25 cellular contexts compared by ENCODE assay signal in genomic region chr3:175153595-175153994, GRCh38.
"Had no signal": no experiment of that assay in that cellular context is flagged by ENCODE, and none has a peak within 500 bp of the region (broad histone marks: within the 10 kb centered on the region; RNA-seq: fewer than 3 reads in every experiment).

No MANE protein-coding gene starts in this region.

- H3K36me3 ChIP-seq: gastrocnemius medialis, lower lobe of right lung, ovary, sigmoid colon, spleen, tibial artery had no signal

- H3K9me3 ChIP-seq: gastrocnemius medialis, lower lobe of right lung, ovary, psoas muscle, sigmoid colon, spleen, testis, tibial artery had no signal

- FAIRE-seq: colon had no signal

- H3K4me1 ChIP-seq: lower lobe of right lung, psoas muscle, sigmoid colon, spleen, testis, tibial artery had no signal

- ATAC-seq: gastrocnemius medialis; left ventricle myocardium superior; lower lobe of right lung; naive thymus-derived CD8-positive, alpha-beta T cell; psoas muscle; right cardiac atrium; stimulated activated memory B cell treated with anti-CD40 and anti-IgM and Interleukin-4, amounts not matched to agents 10 μg/mL and 1 μg/mL and 100 μg/mL, for 72 hours; stimulated activated naive CD8-positive, alpha-beta T cell treated with anti-CD3 and anti-CD28 coated beads, Interleukin-15, Interleukin-2, amounts not matched to agents 100 U/mL and 50 U/mL, for 24 hours had no signal

- H3K27me3 ChIP-seq: dorsolateral prefrontal cortex, gastrocnemius medialis, ovary, sigmoid colon, spleen, testis, tibial artery had no signal

- H3K27ac ChIP-seq: dorsolateral prefrontal cortex, gastrocnemius medialis, lower lobe of right lung, ovary, psoas muscle, sigmoid colon, spleen, testis, tibial artery had no signal

- DNase-seq: dorsolateral prefrontal cortex; effector CD4-positive, alpha-beta T cell; foreskin fibroblast; gastrocnemius medialis; head of caudate nucleus; immature natural killer cell; islet precursor cell; kidney glomerular epithelial cell; left ventricle myocardium superior; lower lobe of right lung; naive thymus-derived CD8-positive, alpha-beta T cell; occipital lobe; ovary; posterior cingulate gyrus; psoas muscle; right cardiac atrium; sigmoid colon; spleen; stimulated activated CD4-positive, alpha-beta T cell treated with anti-CD3 and anti-CD28 coated beads, Interleukin-4, amount 100 ng/mL, for 4 hours; stimulated activated naive CD8-positive, alpha-beta T cell treated with anti-CD3 and anti-CD28 coated beads, Interleukin-15, Interleukin-2, amounts not matched to agents 100 U/mL and 50 U/mL, for 24 hours; substantia nigra; testis; tibial artery had no signal

- H3K4me3 ChIP-seq: dorsolateral prefrontal cortex, gastrocnemius medialis, lower lobe of right lung, ovary, psoas muscle, sigmoid colon, spleen, testis, tibial artery had no signal
